13 cellular contexts compared by ENCODE assay signal in the genomic region with DNA sequence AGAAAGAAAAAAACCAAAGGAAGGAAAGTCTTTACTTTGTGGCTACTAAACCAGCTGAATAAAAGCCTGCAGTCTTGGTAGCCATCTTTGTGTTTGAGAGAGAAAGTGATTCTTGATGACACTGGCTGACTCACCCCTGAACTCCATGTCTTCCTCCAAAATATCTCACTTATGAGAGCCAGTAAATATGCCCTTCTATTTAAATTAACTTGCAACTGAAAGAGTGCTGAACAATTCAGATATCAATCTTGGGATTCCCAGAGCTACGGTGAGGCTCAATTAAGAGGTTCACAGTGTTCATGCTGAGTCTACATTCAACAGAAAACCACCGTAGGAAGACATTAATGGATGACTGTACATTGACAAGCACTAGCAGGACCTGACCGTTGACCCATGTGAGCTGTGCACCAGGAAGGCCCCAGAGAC. TPM values are rescaled to one million over a fixed set of nuclear protein-coding genes. Genes with fewer than 3 reads are reported as not detected.
DNase-seq lines count a peak whose midpoint lies in the region; ATAC-seq and TF ChIP-seq lines count a peak whose summit lies in the region.
"Had no signal": no experiment of that assay in that cellular context is flagged by ENCODE, and none has a peak within 500 bp of the region (broad histone marks: within the 10 kb centered on the region; RNA-seq: fewer than 3 reads in every experiment).

No MANE protein-coding gene starts in this region.

- CTCF ChIA-PET in OCI-LY7 (lab: Charles Lee; ENCODE audit: unreplicated experiment) = no interaction called here

- intact Hi-C loops in uterus (cut with DNase I; ENCODE audit: low total_unique reads) (no loop called here), OCI-LY7 (cut with micrococcal nuclease; ENCODE audit: unreplicated experiment) (no loop called here)

- H3K4me3 ChIP-seq in uterus (no peak overlapping the region), OCI-LY7 (ENCODE audit: low read depth, low read length, poor library complexity, severe bottlenecking) (no peak overlapping the region)
- H3K4me3 ChIP-seq: sigmoid colon, SK-N-MC had no signal

- H3K36me3 ChIP-seq in uterus = no peaks in the 10 kb centered on the region
- H3K36me3 ChIP-seq in OCI-LY7 (ENCODE audit: insufficient read depth, low read length) = no peaks in the 10 kb centered on the region
- H3K36me3 ChIP-seq: sigmoid colon had no signal

- H3K4me1 ChIP-seq in uterus (peaks cover 8 to 10% of the 10 kb centered on the region in 2 donors), OCI-LY7 (ENCODE audit: insufficient read depth, low read length, poor library complexity, severe bottlenecking) (no peaks in the 10 kb centered on the region)

- no peak overlapping the region for H2AFZ ChIP-seq in OCI-LY7 (ENCODE audit: low read length)

- H3K27me3 ChIP-seq in uterus = no peaks in the 10 kb centered on the region
- H3K27me3 ChIP-seq: sigmoid colon had no signal

- no peaks in the 10 kb centered on the region for H3K9me3 ChIP-seq in uterus
- no peaks in the 10 kb centered on the region for H3K9me3 ChIP-seq in OCI-LY7 (ENCODE audit: low read length)
- H3K9me3 ChIP-seq: sigmoid colon had no signal

- H3K4me2 ChIP-seq in OCI-LY7 (ENCODE audit: low read length) = no peak overlapping the region

- BruUV-seq in OCI-LY7 (replicated peaks; lab: Mats Ljungman, UMichigan) = no TSS peak

- TF ChIP-seq CTCF in uterus (IDR thresholded peaks at IDR 0.05) = no peak
- TF ChIP-seq CTCF in OCI-LY7 (conservative IDR thresholded peaks at IDR 0.05; ENCODE audit: low read length) = no peak

- peak; percentile 5 for DNase-seq in stimulated activated CD4-positive, alpha-beta T cell treated with anti-CD3 and anti-CD28 coated beads, Interleukin-4, amount 100 ng/mL, for 24 hours
- DNase-seq in stimulated activated CD4-positive, alpha-beta T cell treated with anti-CD3 and anti-CD28 coated beads, Interleukin-4, amount 100 ng/mL, for 4 hours = no peak
- DNase-seq in HCEC 1CT (peak; percentile 34), M059J (ENCODE audit: low read depth) (peak; percentile 24), uterus (no peak), anterior cingulate cortex (lab: John Stamatoyannopoulos, UW) (no peak), OCI-LY7 (ENCODE audit: low spot score) (no peak)
- DNase-seq: activated CD8-positive, alpha-beta memory T cell treated with anti-CD3 and anti-CD28 coated beads, Interleukin-2, amount 50 U/mL, for 48 hours; CD4-positive, alpha-beta memory T cell; midbrain; sigmoid colon had no signal

- H4K20me1 ChIP-seq in OCI-LY7 (ENCODE audit: insufficient read depth, low read length) = no peaks in the 10 kb centered on the region

- no peak for TF ChIP-seq POLR2A in uterus (IDR thresholded peaks at IDR 0.05)

- H3K27ac ChIP-seq in uterus = peak overlapping the region; percentile 56 to 75
- no peak overlapping the region for H3K27ac ChIP-seq in OCI-LY7 (ENCODE audit: low read depth, low read length, poor library complexity, severe bottlenecking)
- H3K27ac ChIP-seq: SK-N-MC had no signal

- POLR2A ChIA-PET in OCI-LY7 (lab: Charles Lee) = interaction anchor here (0.5 kb wide), 2 partner anchors 14 to 1088 kb away, joined by 3 to 4 read pairs; no protein-coding TSS in a partner anchor

- no peaks in the 10 kb centered on the region for H3K9me2 ChIP-seq in OCI-LY7 (ENCODE audit: insufficient read depth, low read length)

- no peaks in the 10 kb centered on the region for H3K79me2 ChIP-seq in OCI-LY7 (ENCODE audit: insufficient read depth, low read depth, low read length)

- no peak for ATAC-seq in HG02840 (IDR thresholded peaks at IDR 0.05; ENCODE audit: low FRiP score, unreplicated experiment)

RNA-seq across cellular contexts. Expression of a gene that starts 57.9 kb away (rescaled TPM):
- total RNA-seq in M059J (2014; rRNA removed; shearing (Covaris generic)) = 2.9 and 3.9 TPM in 2 replicates
- total RNA-seq in uterus (100 to 1,000 TPM in 3 of 4 donors, 10 to 100 TPM in 1; 91.5 to 376 (median 127) TPM), OCI-LY7 (2022) (0.08 and 0.13 TPM in 2 replicates)
- total RNA-seq in OCI-LY7 (2014; rRNA removed; shearing (Covaris generic)) = not detected in 2 replicates

Comparison
In these comparisons a context has a peak if more than half of its experiments do, and no peak if none do; other contexts are left out.
1. DNase-seq: peak in stimulated activated CD4-positive, alpha-beta T cell treated with anti-CD3 and anti-CD28 coated beads, Interleukin-4, amount 100 ng/mL, for 24 hours (single experiment), HCEC 1CT (single experiment) and M059J (single experiment); none in stimulated activated CD4-positive, alpha-beta T cell treated with anti-CD3 and anti-CD28 coated beads, Interleukin-4, amount 100 ng/mL, for 4 hours (0 of 2), uterus (0 of 2), anterior cingulate cortex (0 of 58) and OCI-LY7 (single experiment).
2. RNA of a gene that starts 57.9 kb away (total RNA-seq): 91.5 to 376 TPM in uterus; 2.9 to 3.9 TPM in M059J and 0.08 to 0.13 TPM in OCI-LY7; every median in the first group is over 10 times any median in the second.